ENCODE assay signal across 4 cellular contexts in genomic region chr16:70135796-70136195, GRCh38. TPM values are rescaled to one million over a fixed set of nuclear protein-coding genes. Genes with fewer than 3 reads are reported as not detected.
"Had no signal": no experiment of that assay in that cellular context is flagged by ENCODE, and none has a peak within 500 bp of the region (broad histone marks: within the 10 kb centered on the region; RNA-seq: fewer than 3 reads in every experiment).

No MANE protein-coding gene starts in this region.

RNA-seq across cellular contexts. Expression of gene CLEC18C, which starts 37.8 kb away (rescaled TPM):
- total RNA-seq: subcutaneous adipose tissue, suprapubic skin, upper lobe of right lung, urinary bladder had no signal
